ENCODE assay signal across 23 cellular contexts in genomic region chr2:194698012-194698411, GRCh38.
"Had no signal": no experiment of that assay in that cellular context is flagged by ENCODE, and none has a peak within 500 bp of the region (broad histone marks: within the 10 kb centered on the region; RNA-seq: fewer than 3 reads in every experiment).

No MANE protein-coding gene starts in this region.

- DNase-seq: dorsolateral prefrontal cortex; effector memory CD4-positive, alpha-beta T cell; gastrocnemius medialis; heart right ventricle; hypothalamus; islet precursor cell; mammary epithelial cell; naive thymus-derived CD8-positive, alpha-beta T cell; posterior cingulate gyrus; sigmoid colon; stimulated activated CD4-positive, alpha-beta T cell treated with anti-CD3 and anti-CD28 coated beads, Interleukin-2, amount 100 ng/mL, for 24 hours; stimulated activated CD4-positive, alpha-beta T cell treated with anti-CD3 and anti-CD28 coated beads, Interleukin-4, amount 100 ng/mL, for 4 hours; stimulated activated naive B cell treated with anti-CD40 and anti-IgM and Interleukin-4, amounts not matched to agents 10 μg/mL and 1 μg/mL and 100 μg/mL, for 72 hours; stimulated activated naive CD8-positive, alpha-beta T cell treated with anti-CD3 and anti-CD28 coated beads, Interleukin-15, amount 100 ng/mL, for 72 hours; transverse colon had no signal

- ATAC-seq: gastrocnemius medialis; heart right ventricle; left lobe of liver; naive thymus-derived CD8-positive, alpha-beta T cell; stimulated activated naive B cell treated with anti-CD40 and anti-IgM and Interleukin-4, amounts not matched to agents 10 μg/mL and 1 μg/mL and 100 μg/mL, for 72 hours; stimulated activated naive CD8-positive, alpha-beta T cell treated with anti-CD3 and anti-CD28 coated beads, Interleukin-15, amount 100 ng/mL, for 72 hours had no signal

- FAIRE-seq: endometrium had no signal

- H3K27ac ChIP-seq: coronary artery, dorsolateral prefrontal cortex, epithelial cell of prostate, esophagus muscularis mucosa, gastrocnemius medialis, heart right ventricle, neutrophil, sigmoid colon, skin epidermis, thoracic aorta, transverse colon had no signal
